1 cellular context compared by ENCODE assay signal in genomic region chr2:48313036-48313877, GRCh38.
A peak's percentile ranks its signal among the peaks of the same experiment; 100 is the strongest.
TF ChIP-seq lines count a peak whose summit lies in the region.

No MANE protein-coding gene starts in this region.

TF ChIP-seq in GM12878, 131 proteins besides CTCF, POLR2A, EP300 and RAD21 (continued from another document):
- TF ChIP-seq CREB1 (IDR thresholded peaks at IDR 0.05; ENCODE audit: low read depth) = 0 out of 2 replicates have a peak, but pooled peaks have one; percentile 45
- 0 out of 2 replicates have a peak, but pooled peaks have one; percentile 43 for TF ChIP-seq MTA3 (IDR thresholded peaks at IDR 0.05; ENCODE audit: borderline replicate concordance, low read length)
- no peak for TF ChIP-seq BACH1 (IDR thresholded peaks at IDR 0.05; ENCODE audit: borderline replicate concordance)
- TF ChIP-seq PAX8 (IDR thresholded peaks at IDR 0.05) = peak; percentile 55; the same call in 1 of the 2 replicates
- TF ChIP-seq IKZF2 (IDR thresholded peaks at IDR 0.05) = no peak
- TF ChIP-seq ZBTB11 (CRISPR knock-in tag; IDR thresholded peaks at IDR 0.05) = no peak
- 0 out of 2 replicates have a peak, but pooled peaks have one; percentile 23 for TF ChIP-seq TCF3 (IDR thresholded peaks at IDR 0.05; ENCODE audit: borderline replicate concordance, insufficient read depth, low read depth, low read length)
- peak; percentile 30; the same call in 1 of the 2 replicates for TF ChIP-seq FOXM1 (IDR thresholded peaks at IDR 0.05; ENCODE audit: low read depth, low read length)
- no peak for TF ChIP-seq EED (IDR thresholded peaks at IDR 0.05; ENCODE audit: low read depth)
- TF ChIP-seq ETV6 (conservative IDR thresholded peaks at IDR 0.05 in 1 of 2, IDR thresholded peaks at IDR 0.05 in 1 of 2; ENCODE audit: borderline replicate concordance in 1 of 2, low read depth in 1 of 2) = peak in 1 of 2 experiments; percentile 83; a peak in 2 of 4 replicates
